Comparison of ENCODE assay signal across 8 cellular contexts in the genomic region with DNA sequence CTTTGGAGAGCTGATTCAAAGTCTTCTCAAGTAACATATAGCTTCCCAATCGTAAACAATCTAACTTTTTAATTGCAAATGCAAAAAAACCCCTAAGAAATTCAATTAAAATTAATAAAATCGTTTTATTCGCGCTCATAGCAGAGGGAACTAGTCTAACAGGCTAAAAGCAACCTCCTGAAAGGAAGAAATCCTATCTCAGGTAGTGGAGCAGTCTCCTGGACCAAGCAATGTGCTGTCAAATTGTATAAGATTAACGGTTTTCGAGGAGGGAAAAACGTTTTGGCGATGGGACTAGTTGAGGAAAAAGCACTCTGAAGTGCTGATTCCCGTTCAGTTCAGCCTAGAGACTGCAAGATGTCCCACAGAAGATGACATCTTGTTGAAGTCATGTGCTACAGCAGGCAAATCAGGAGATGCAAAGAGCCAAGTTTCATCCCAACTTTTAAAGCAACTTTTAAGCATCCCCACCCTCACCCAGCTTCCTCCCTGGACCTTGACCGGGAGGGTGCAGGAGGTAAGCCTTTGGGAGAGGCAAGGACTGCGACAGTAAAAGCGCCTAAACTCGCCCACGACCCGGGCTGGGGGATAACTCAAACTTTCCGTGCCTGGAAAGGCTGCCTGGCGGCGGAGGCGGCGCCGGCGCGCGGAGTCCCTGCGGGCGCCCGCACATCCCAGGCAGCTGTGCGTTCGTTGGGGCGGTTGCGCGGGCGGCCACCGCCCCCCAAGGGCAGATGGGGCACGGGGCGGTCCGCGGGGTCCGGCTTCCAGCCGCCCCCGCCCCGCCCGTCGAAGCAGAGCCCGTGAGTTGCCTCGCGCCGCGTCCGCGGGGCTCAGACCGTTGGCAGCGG. TPM values are rescaled to one million over a fixed set of nuclear protein-coding genes. Genes with fewer than 3 reads are reported as not detected.
DNase-seq lines count a peak whose midpoint lies in the region; ATAC-seq and TF ChIP-seq lines count a peak whose summit lies in the region.

No MANE protein-coding gene starts in this region.

- H3K9me3 ChIP-seq in AG04450 (ENCODE audit: control insufficient read depth, insufficient read depth, low read length), result no peaks in the 10 kb centered on the region
- no peaks in the 10 kb centered on the region for H3K9me3 ChIP-seq in effector memory CD4-positive, alpha-beta T cell (ENCODE audit: control insufficient read depth, low read length)
- H3K9me3 ChIP-seq in mononuclear cell (ENCODE audit: low read depth, low read length), result no peaks in the 10 kb centered on the region

- H3K4me3 Mint-ChIP-seq in stimulated activated naive B cell treated with anti-CD40 and anti-IgM and Interleukin-4, amounts not matched to agents 10 μg/mL and 1 μg/mL and 100 μg/mL, for 72 hours, result peak overlapping the region; percentile 69 to 93

- no peak for TF ChIP-seq CTCF in AG04450 (IDR thresholded peaks at IDR 0.05; ENCODE audit: low read depth, low read length)

- H3K36me3 Mint-ChIP-seq in stimulated activated naive B cell treated with anti-CD40 and anti-IgM and Interleukin-4, amounts not matched to agents 10 μg/mL and 1 μg/mL and 100 μg/mL, for 72 hours, result no peaks in the 10 kb centered on the region

- no peaks in the 10 kb centered on the region for H3K9me3 Mint-ChIP-seq in stimulated activated naive B cell treated with anti-CD40 and anti-IgM and Interleukin-4, amounts not matched to agents 10 μg/mL and 1 μg/mL and 100 μg/mL, for 72 hours

- H3K4me1 Mint-ChIP-seq in stimulated activated naive B cell treated with anti-CD40 and anti-IgM and Interleukin-4, amounts not matched to agents 10 μg/mL and 1 μg/mL and 100 μg/mL, for 72 hours, result peaks cover 2 to 10% of the 10 kb centered on the region in 2 donors

- H3K27ac ChIP-seq in AG04450 (ENCODE audit: low read depth, low read length), result no peak overlapping the region
- H3K27ac ChIP-seq in effector memory CD4-positive, alpha-beta T cell (ENCODE audit: insufficient read depth, low read length, poor library complexity, severe bottlenecking), result peak overlapping the region; percentile 57

- H3K4me3 ChIP-seq in AG04450 (ENCODE audit: low read depth, low read length), result peak overlapping the region; percentile 68
- peak overlapping the region; percentile 68 for H3K4me3 ChIP-seq in effector memory CD4-positive, alpha-beta T cell (ENCODE audit: insufficient read depth, low read depth, low read length, poor library complexity, severe bottlenecking)
- H3K4me3 ChIP-seq in mononuclear cell (ENCODE audit: low read length), result peak overlapping the region; percentile 59

- H3K27ac Mint-ChIP-seq in stimulated activated naive B cell treated with anti-CD40 and anti-IgM and Interleukin-4, amounts not matched to agents 10 μg/mL and 1 μg/mL and 100 μg/mL, for 72 hours, result peak overlapping the region; percentile 42

- no peaks in the 10 kb centered on the region for H3K4me1 ChIP-seq in effector memory CD4-positive, alpha-beta T cell (ENCODE audit: control insufficient read depth, insufficient read depth, low read length, poor library complexity, severe bottlenecking)
- H3K4me1 ChIP-seq in mononuclear cell (ENCODE audit: insufficient read depth, low read length), result peaks cover 5% of the 10 kb centered on the region

- no peaks in the 10 kb centered on the region for H3K36me3 ChIP-seq in effector memory CD4-positive, alpha-beta T cell (ENCODE audit: control insufficient read depth, insufficient read depth, low read length)

- peak; percentile 29 for ATAC-seq in GM19043 (IDR thresholded peaks at IDR 0.05; ENCODE audit: low read depth, unreplicated experiment)
- ATAC-seq in HG03196 (IDR thresholded peaks at IDR 0.05; ENCODE audit: unreplicated experiment), result peak; percentile 38
- peak; percentile 44 to 56 for ATAC-seq in stimulated activated naive B cell treated with anti-CD40 and anti-IgM and Interleukin-4, amounts not matched to agents 10 μg/mL and 1 μg/mL and 100 μg/mL, for 72 hours (replicated peaks)

- POLR2A ChIA-PET in AG04450 (lab: Yijun Ruan, JAX), result interaction anchor here (0.6 kb wide), 1 partner anchor 21 kb away, joined by 7 read pairs; no protein-coding TSS in a partner anchor

- CTCF ChIA-PET in AG04450 (lab: Charles Lee), result interaction anchor here (1.2 kb wide), 1 partner anchor 222 kb away, joined by 6 read pairs; no protein-coding TSS in a partner anchor

- H3K27me3 ChIP-seq in AG04450 (ENCODE audit: control insufficient read depth, insufficient read depth, low read length), result no peaks in the 10 kb centered on the region
- no peaks in the 10 kb centered on the region for H3K27me3 ChIP-seq in effector memory CD4-positive, alpha-beta T cell (replicated peaks; ENCODE audit: control insufficient read depth, insufficient read depth, low read length, poor library complexity, severe bottlenecking)
- H3K27me3 ChIP-seq in mononuclear cell (ENCODE audit: insufficient read depth, low read length), result no peaks in the 10 kb centered on the region

- DNase-seq in AG04450 (ENCODE audit: low read depth, low spot score) (no peak), middle frontal gyrus (ENCODE audit: extremely low spot score, low spot score) (no peak)
- peak; percentile 41 for DNase-seq in activated CD4-positive, CD25-positive, alpha-beta regulatory T cell treated with anti-CD3 and anti-CD28 coated beads, Interleukin-2, amount 50 U/mL, for 72 hours
- DNase-seq in effector memory CD4-positive, alpha-beta T cell, result peak in 2 of 3 donors; percentile 0 to 3
- DNase-seq in stimulated activated naive B cell treated with anti-CD40 and anti-IgM and Interleukin-4, amounts not matched to agents 10 μg/mL and 1 μg/mL and 100 μg/mL, for 72 hours, result no peak

- no peaks in the 10 kb centered on the region for H3K27me3 Mint-ChIP-seq in stimulated activated naive B cell treated with anti-CD40 and anti-IgM and Interleukin-4, amounts not matched to agents 10 μg/mL and 1 μg/mL and 100 μg/mL, for 72 hours

RNA-seq across cellular contexts. Expression of a gene that starts 0.8 kb away (rescaled TPM):
- polyA plus RNA-seq in AG04450 (2011; rRNA removed), result 12.4 and 16.6 TPM in 2 replicates
- 14.7 and 17.3 TPM in 2 replicates for polyA minus RNA-seq in AG04450 (2011; rRNA and poly(A)+ RNA removed)
- 3.3 TPM for total RNA-seq in mononuclear cell

RNA-seq across cellular contexts. Expression of a gene that starts 50.3 kb away (rescaled TPM):
- polyA plus RNA-seq in AG04450 (2011; rRNA removed), result not detected in 2 replicates
- polyA minus RNA-seq in AG04450 (2011; rRNA and poly(A)+ RNA removed), result not detected in 2 replicates
- not detected for total RNA-seq in mononuclear cell

Comparison
In these comparisons a context has a peak if more than half of its experiments do, and no peak if none do; other contexts are left out.
1. DNase-seq: peak in activated CD4-positive, CD25-positive, alpha-beta regulatory T cell treated with anti-CD3 and anti-CD28 coated beads, Interleukin-2, amount 50 U/mL, for 72 hours (single experiment) and effector memory CD4-positive, alpha-beta T cell (2 of 3); none in AG04450 (single experiment), stimulated activated naive B cell treated with anti-CD40 and anti-IgM and Interleukin-4, amounts not matched to agents 10 μg/mL and 1 μg/mL and 100 μg/mL, for 72 hours (single experiment) and middle frontal gyrus (single experiment).
2. Peak in every context shown above with its lines, with median percentiles within 50 percentile points of each other: H3K4me3 ChIP-seq and ATAC-seq.